23 cellular contexts compared by ENCODE assay signal in the genomic region with DNA sequence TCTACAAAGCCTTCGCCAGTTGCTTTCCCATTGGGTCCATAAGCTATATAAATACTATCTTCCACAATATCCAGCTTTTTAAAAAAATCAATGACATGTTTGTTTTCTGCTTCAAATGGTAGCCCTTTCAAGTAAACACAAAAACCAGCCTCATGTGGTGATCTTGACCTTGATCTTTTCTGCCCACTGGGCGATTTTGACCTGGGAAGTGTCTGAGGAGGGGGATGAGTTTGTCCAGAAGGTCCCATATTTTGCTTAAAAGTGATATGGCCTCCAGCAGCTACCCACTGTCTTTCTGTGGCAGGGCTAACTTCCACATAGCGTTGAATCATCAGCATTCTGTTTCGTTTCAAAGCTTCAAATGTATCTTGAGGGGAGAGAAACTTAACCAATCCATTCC.
"Had no signal": no experiment of that assay in that cellular context is flagged by ENCODE, and none has a peak within 500 bp of the region (broad histone marks: within the 10 kb centered on the region; RNA-seq: fewer than 3 reads in every experiment).

No MANE protein-coding gene starts in this region.

- DNase-seq: activated CD4-positive, alpha-beta T cell treated with anti-CD3 and anti-CD28 coated beads for 48 hours; activated CD4-positive, alpha-beta T cell treated with anti-CD3 and anti-CD28 coated beads, Interleukin-2, amount 50 U/mL, for 48 hours; activated CD8-positive, alpha-beta memory T cell treated with anti-CD3 and anti-CD28 coated beads, Interleukin-2, amount 10 ng/mL, durations not matched to agents 7 days and 5 days; activated effector memory CD4-positive, alpha-beta T cell treated with anti-CD3 and anti-CD28 coated beads, Interleukin-2, amount 50 U/mL, for 16 hours; activated naive CD4-positive, alpha-beta T cell treated with anti-CD3 and anti-CD28 coated beads for 36 hours; activated T-cell treated with anti-CD3 and anti-CD28 coated beads, Interleukin-2, amount 50 U/mL, for 24 hours; amygdala; brain microvascular endothelial cell; cerebellar nuclear complex; MM.1S; NCI-H1105; NCI-H1436; NCI-H1694 treated with DMSO at 0.1 percent for 48 hours; NCI-H2029 treated with DMSO at 0.1 percent for 48 hours; NCI-H345; NCI-H510A; NCI-H69; NK-92 treated with Interleukin-12 subunit alpha and Interleukin-12 subunit beta, amount 100 ng/mL, for 24 hours; OCI-M1; SHP77 treated with DMSO at 0.1 percent for 48 hours had no signal

- H3K27ac Mint-ChIP-seq: activated CD8-positive, alpha-beta memory T cell treated with anti-CD3 and anti-CD28 coated beads, Interleukin-2, amount 10 ng/mL, durations not matched to agents 7 days and 5 days; activated naive CD4-positive, alpha-beta T cell treated with anti-CD3 and anti-CD28 coated beads for 36 hours; activated naive CD8-positive, alpha-beta T cell; activated T-cell treated with anti-CD3 and anti-CD28 coated beads, Interleukin-2, amount 50 U/mL, for 24 hours; T-helper 1 cell treated with Interleukin-12 subunit alpha and Interleukin-12 subunit beta and Interleukin-4 antibody, amounts not matched to agents 30 μg/mL and 1 μg/mL, for 36 hours had no signal

- H3K9me3 Mint-ChIP-seq: activated naive CD4-positive, alpha-beta T cell treated with anti-CD3 and anti-CD28 coated beads for 36 hours; activated T-cell treated with anti-CD3 and anti-CD28 coated beads, Interleukin-2, amount 50 U/mL, for 24 hours; T-helper 1 cell treated with Interleukin-12 subunit alpha and Interleukin-12 subunit beta and Interleukin-4 antibody, amounts not matched to agents 30 μg/mL and 1 μg/mL, for 36 hours had no signal

- H3K27ac ChIP-seq: brain microvascular endothelial cell had no signal

- ATAC-seq: activated CD4-positive, CD25-positive, alpha-beta regulatory T cell treated with anti-CD3 and anti-CD28 coated beads, Interleukin-2, amount 50 U/mL, for 24 hours; activated CD8-positive, alpha-beta memory T cell treated with anti-CD3 and anti-CD28 coated beads, Interleukin-2, amount 10 ng/mL, durations not matched to agents 7 days and 5 days had no signal

- H3K4me3 Mint-ChIP-seq: activated CD8-positive, alpha-beta memory T cell treated with anti-CD3 and anti-CD28 coated beads, Interleukin-2, amount 10 ng/mL, durations not matched to agents 7 days and 5 days; activated naive CD4-positive, alpha-beta T cell treated with anti-CD3 and anti-CD28 coated beads for 36 hours; activated naive CD8-positive, alpha-beta T cell; activated T-cell treated with anti-CD3 and anti-CD28 coated beads, Interleukin-2, amount 50 U/mL, for 24 hours; T-helper 1 cell treated with Interleukin-12 subunit alpha and Interleukin-12 subunit beta and Interleukin-4 antibody, amounts not matched to agents 30 μg/mL and 1 μg/mL, for 36 hours had no signal

- H3K27me3 Mint-ChIP-seq: activated CD8-positive, alpha-beta memory T cell treated with anti-CD3 and anti-CD28 coated beads, Interleukin-2, amount 10 ng/mL, durations not matched to agents 7 days and 5 days; activated naive CD8-positive, alpha-beta T cell; activated T-cell treated with anti-CD3 and anti-CD28 coated beads, Interleukin-2, amount 50 U/mL, for 24 hours had no signal

- H3K27me3 ChIP-seq: brain microvascular endothelial cell had no signal
